In the genomic region with DNA sequence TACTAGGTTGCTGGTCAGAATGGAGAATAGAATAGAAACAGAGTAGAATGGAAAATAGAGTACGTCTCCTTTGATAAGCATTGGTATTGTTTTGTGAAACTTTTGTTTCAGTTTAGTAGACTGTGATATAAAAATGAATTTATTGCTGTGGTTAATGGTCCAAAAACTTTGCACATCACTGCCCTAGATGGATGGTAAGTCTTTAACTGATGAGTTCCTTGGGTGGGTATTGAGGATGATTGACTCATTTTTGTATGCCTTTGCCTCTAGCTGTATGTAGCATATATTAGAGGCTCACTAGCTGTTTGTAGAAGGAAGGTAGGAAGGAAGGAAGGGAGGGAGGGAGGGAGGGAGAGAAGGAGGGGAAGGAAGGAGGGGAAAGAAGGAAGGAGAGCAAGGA, we compare ENCODE assay signal across 25 cellular contexts. TPM values are rescaled to one million over a fixed set of nuclear protein-coding genes. Genes with fewer than 3 reads are reported as not detected.
DNase-seq lines count a peak whose midpoint lies in the region; ATAC-seq and TF ChIP-seq lines count a peak whose summit lies in the region.
"Had no signal": no experiment of that assay in that cellular context is flagged by ENCODE, and none has a peak within 500 bp of the region (broad histone marks: within the 10 kb centered on the region; RNA-seq: fewer than 3 reads in every experiment).

No MANE protein-coding gene starts in this region.

- no peak overlapping the region for H3K18ac ChIP-seq in mesendoderm (ENCODE audit: low read length)

- H3K27ac Mint-ChIP-seq in activated CD4-positive, alpha-beta memory T cell treated with anti-CD3 and anti-CD28 coated beads for 36 hours: peak overlapping the region; percentile 74
- no peak overlapping the region for H3K27ac Mint-ChIP-seq in activated CD4-positive, alpha-beta memory T cell treated with anti-CD3 and anti-CD28 coated beads, Interleukin-2, amount 10 ng/mL, durations not matched to agents 7 days and 5 days
- H3K27ac Mint-ChIP-seq in activated T-helper 2 cell treated with anti-CD3 and anti-CD28 coated beads, Interferon-gamma antibody, Interleukin-2, Interleukin-4, amounts not matched to agents 10 μg/mL and 5 μg/mL and 100 μg/mL, durations not matched to agents 14 hours and 24 hours and 36 hours: peak overlapping the region; percentile 69
- H3K27ac Mint-ChIP-seq in immature natural killer cell: no peak overlapping the region

- no peak overlapping the region for H3K56ac ChIP-seq in mesendoderm (ENCODE audit: low read length)

- ATAC-seq in psoas muscle (no peak), GM19395 (IDR thresholded peaks at IDR 0.05; ENCODE audit: unreplicated experiment) (no peak)
- ATAC-seq: lower lobe of right lung, sciatic nerve had no signal

- H3K36me3 ChIP-seq in psoas muscle (ENCODE audit: insufficient read depth in 1 of 2, low read depth in 1 of 2) (no peaks in the 10 kb centered on the region), mesendoderm (ENCODE audit: control insufficient read depth, insufficient read depth, low read length) (no peaks in the 10 kb centered on the region)
- H3K36me3 ChIP-seq: BE2C, breast epithelium, lower lobe of right lung, upper lobe of left lung had no signal

- H3K4me3 Mint-ChIP-seq in activated CD4-positive, alpha-beta memory T cell treated with anti-CD3 and anti-CD28 coated beads for 36 hours: no peak overlapping the region
- H3K4me3 Mint-ChIP-seq in activated CD4-positive, alpha-beta memory T cell treated with anti-CD3 and anti-CD28 coated beads, Interleukin-2, amount 10 ng/mL, durations not matched to agents 7 days and 5 days: no peak overlapping the region
- H3K4me3 Mint-ChIP-seq in activated T-helper 2 cell treated with anti-CD3 and anti-CD28 coated beads, Interferon-gamma antibody, Interleukin-2, Interleukin-4, amounts not matched to agents 10 μg/mL and 5 μg/mL and 100 μg/mL, durations not matched to agents 14 hours and 24 hours and 36 hours (ENCODE audit: low read depth): no peak overlapping the region
- no peak overlapping the region for H3K4me3 Mint-ChIP-seq in immature natural killer cell
- H3K4me3 Mint-ChIP-seq: neural crest cell had no signal

- 94 to 97% (median 94%) methylated on average over 1 of the region's 1 CpG for WGBS in psoas muscle, 3 donors
- WGBS in mesendoderm (ENCODE audit: extremely low coverage, insufficient coverage, low lambda C conversion rate): no CpG with 5 or more reads among the region's 1 CpG

- no peak overlapping the region for H3K4ac ChIP-seq in mesendoderm (ENCODE audit: low read depth, low read length)

- peaks cover 10% of the 10 kb centered on the region for H3K27me3 Mint-ChIP-seq in activated CD4-positive, alpha-beta memory T cell treated with anti-CD3 and anti-CD28 coated beads for 36 hours
- no peaks in the 10 kb centered on the region for H3K27me3 Mint-ChIP-seq in activated CD4-positive, alpha-beta memory T cell treated with anti-CD3 and anti-CD28 coated beads, Interleukin-2, amount 10 ng/mL, durations not matched to agents 7 days and 5 days
- H3K27me3 Mint-ChIP-seq in activated T-helper 2 cell treated with anti-CD3 and anti-CD28 coated beads, Interferon-gamma antibody, Interleukin-2, Interleukin-4, amounts not matched to agents 10 μg/mL and 5 μg/mL and 100 μg/mL, durations not matched to agents 14 hours and 24 hours and 36 hours (ENCODE audit: low read depth): no peaks in the 10 kb centered on the region
- peaks cover 0 to 2% (median 0%) of the 10 kb centered on the region in 3 donors for H3K27me3 Mint-ChIP-seq in immature natural killer cell (ENCODE audit: low read depth in 3 of 3)

- H2AK5ac ChIP-seq in mesendoderm (ENCODE audit: low read length): no peak overlapping the region

- H3K27ac ChIP-seq in psoas muscle (peak overlapping the region; percentile 65), mesendoderm (ENCODE audit: low read depth, low read length) (no peak overlapping the region)
- H3K27ac ChIP-seq: breast epithelium, KMS-11, lower lobe of right lung, upper lobe of left lung had no signal

- POLR2A ChIA-PET in activated CD4-positive, alpha-beta memory T cell treated with anti-CD3 and anti-CD28 coated beads for 36 hours (lab: Charles Lee): interaction anchor here (0.8 to 2.4 kb wide), 8 partner anchors 11 to 141 kb away, joined by 3 to 10 read pairs (median 5); no protein-coding TSS in a partner anchor
- POLR2A ChIA-PET in activated CD4-positive, alpha-beta memory T cell treated with anti-CD3 and anti-CD28 coated beads, Interleukin-2, amount 10 ng/mL, durations not matched to agents 7 days and 5 days (lab: Charles Lee): no interaction called here

- no peak overlapping the region for H2BK15ac ChIP-seq in mesendoderm (replicated peaks; ENCODE audit: low read depth)

- H3K9ac ChIP-seq in mesendoderm (ENCODE audit: low read length): no peak overlapping the region
- H3K9ac ChIP-seq: KMS-11 had no signal

- no peak overlapping the region for H2BK5ac ChIP-seq in mesendoderm (ENCODE audit: low read length)

- H3K79me2 ChIP-seq in mesendoderm (ENCODE audit: control insufficient read depth, insufficient read depth, low read length): no peaks in the 10 kb centered on the region

- H3K9me3 ChIP-seq in psoas muscle: no peaks in the 10 kb centered on the region
- H3K9me3 ChIP-seq: BE2C, breast epithelium, lower lobe of right lung, upper lobe of left lung had no signal

- no peak overlapping the region for H4K5ac ChIP-seq in mesendoderm (ENCODE audit: low read length)

- TF ChIP-seq CTCF in psoas muscle (IDR thresholded peaks at IDR 0.05): no peak

- H3K4me1 Mint-ChIP-seq in activated CD4-positive, alpha-beta memory T cell treated with anti-CD3 and anti-CD28 coated beads for 36 hours (ENCODE audit: low read depth): peaks cover 37% of the 10 kb centered on the region
- H3K4me1 Mint-ChIP-seq in activated CD4-positive, alpha-beta memory T cell treated with anti-CD3 and anti-CD28 coated beads, Interleukin-2, amount 10 ng/mL, durations not matched to agents 7 days and 5 days: peaks cover 20% of the 10 kb centered on the region
- H3K4me1 Mint-ChIP-seq in activated T-helper 2 cell treated with anti-CD3 and anti-CD28 coated beads, Interferon-gamma antibody, Interleukin-2, Interleukin-4, amounts not matched to agents 10 μg/mL and 5 μg/mL and 100 μg/mL, durations not matched to agents 14 hours and 24 hours and 36 hours (ENCODE audit: low read depth): peaks cover 28% of the 10 kb centered on the region
- H3K4me1 Mint-ChIP-seq in immature natural killer cell: peaks cover 0 to 2% of the 10 kb centered on the region in 2 donors

- H3K23ac ChIP-seq in mesendoderm (ENCODE audit: low read length): no peak overlapping the region

- no peak overlapping the region for H2BK120ac ChIP-seq in mesendoderm (ENCODE audit: low read depth, low read length)

- no peaks in the 10 kb centered on the region for H3K79me1 ChIP-seq in mesendoderm (ENCODE audit: low read length)

- no peaks in the 10 kb centered on the region for H3K27me3 ChIP-seq in psoas muscle (ENCODE audit: insufficient read depth in 3 of 3, low read length in 2 of 3)
- no peaks in the 10 kb centered on the region for H3K27me3 ChIP-seq in mesendoderm (ENCODE audit: insufficient read depth, low read length, poor library complexity)
- H3K27me3 ChIP-seq: BE2C, breast epithelium, upper lobe of left lung had no signal

- H3K4me1 ChIP-seq in psoas muscle (peaks cover 45% of the 10 kb centered on the region), mesendoderm (ENCODE audit: control insufficient read depth, low read depth, low read length) (no peaks in the 10 kb centered on the region)
- H3K4me1 ChIP-seq: lower lobe of right lung had no signal

- in situ Hi-C loops in ACHN (cut with HindIII; ENCODE audit: low pct_ligation_motif_present, low pct_unique_long_range_greater_than_20kb, low sequenced_read_pairs): no loop called here

- H3K9me3 Mint-ChIP-seq in activated CD4-positive, alpha-beta memory T cell treated with anti-CD3 and anti-CD28 coated beads for 36 hours: no peaks in the 10 kb centered on the region
- H3K9me3 Mint-ChIP-seq in activated CD4-positive, alpha-beta memory T cell treated with anti-CD3 and anti-CD28 coated beads, Interleukin-2, amount 10 ng/mL, durations not matched to agents 7 days and 5 days: no peaks in the 10 kb centered on the region
- no peaks in the 10 kb centered on the region for H3K9me3 Mint-ChIP-seq in activated T-helper 2 cell treated with anti-CD3 and anti-CD28 coated beads, Interferon-gamma antibody, Interleukin-2, Interleukin-4, amounts not matched to agents 10 μg/mL and 5 μg/mL and 100 μg/mL, durations not matched to agents 14 hours and 24 hours and 36 hours
- H3K9me3 Mint-ChIP-seq in immature natural killer cell: no peaks in the 10 kb centered on the region
- H3K9me3 Mint-ChIP-seq: neural crest cell had no signal

- H3K4me3 ChIP-seq in psoas muscle (no peak overlapping the region), mesendoderm (ENCODE audit: low read length) (no peak overlapping the region)
- H3K4me3 ChIP-seq: breast epithelium, lower lobe of right lung, upper lobe of left lung had no signal

- intact Hi-C loops in activated CD4-positive, alpha-beta memory T cell treated with anti-CD3 and anti-CD28 coated beads for 36 hours (cut with micrococcal nuclease): loop anchor here (1.0 kb wide), 4 partner anchors 32 to 597 kb away; no protein-coding TSS in a partner anchor
- intact Hi-C loops in activated T-helper 2 cell treated with anti-CD3 and anti-CD28 coated beads, Interferon-gamma antibody, Interleukin-2, Interleukin-4, amounts not matched to agents 10 μg/mL and 5 μg/mL and 100 μg/mL, durations not matched to agents 14 hours and 24 hours and 36 hours (cut with micrococcal nuclease): loop anchor here (2.0 kb wide), 2 partner anchors 32 to 140 kb away; no protein-coding TSS in a partner anchor
- intact Hi-C loops in psoas muscle (cut with DNase I): no loop called here

- H4K8ac ChIP-seq in mesendoderm (ENCODE audit: low read depth, low read length): no peak overlapping the region

- CTCF ChIA-PET in activated CD4-positive, alpha-beta memory T cell treated with anti-CD3 and anti-CD28 coated beads for 36 hours (lab: Charles Lee): interaction anchor here (1.1 to 2.0 kb wide), 3 partner anchors 14 to 237 kb away, joined by 3 to 6 read pairs (median 3); no protein-coding TSS in a partner anchor
- CTCF ChIA-PET in activated CD4-positive, alpha-beta memory T cell treated with anti-CD3 and anti-CD28 coated beads, Interleukin-2, amount 10 ng/mL, durations not matched to agents 7 days and 5 days (lab: Charles Lee): no interaction called here

- no peak overlapping the region for H3K4me2 ChIP-seq in mesendoderm (ENCODE audit: low read length)
- H3K4me2 ChIP-seq: KMS-11 had no signal

- H3K36me3 Mint-ChIP-seq in activated CD4-positive, alpha-beta memory T cell treated with anti-CD3 and anti-CD28 coated beads for 36 hours: no peaks in the 10 kb centered on the region
- no peaks in the 10 kb centered on the region for H3K36me3 Mint-ChIP-seq in activated CD4-positive, alpha-beta memory T cell treated with anti-CD3 and anti-CD28 coated beads, Interleukin-2, amount 10 ng/mL, durations not matched to agents 7 days and 5 days (ENCODE audit: low read depth)
- no peaks in the 10 kb centered on the region for H3K36me3 Mint-ChIP-seq in activated T-helper 2 cell treated with anti-CD3 and anti-CD28 coated beads, Interferon-gamma antibody, Interleukin-2, Interleukin-4, amounts not matched to agents 10 μg/mL and 5 μg/mL and 100 μg/mL, durations not matched to agents 14 hours and 24 hours and 36 hours (ENCODE audit: low read depth)
- H3K36me3 Mint-ChIP-seq in immature natural killer cell: peaks cover 0 to 4% (median 0%) of the 10 kb centered on the region in 3 donors

- no peak for DNase-seq in activated CD4-positive, alpha-beta memory T cell treated with anti-CD3 and anti-CD28 coated beads for 36 hours
- DNase-seq in activated CD4-positive, alpha-beta memory T cell treated with anti-CD3 and anti-CD28 coated beads, Interleukin-2, amount 10 ng/mL, durations not matched to agents 7 days and 5 days: no peak
- DNase-seq in ACHN (peak; percentile 14), psoas muscle (no peak), immature natural killer cell (no peak), mesendoderm (no peak)
- DNase-seq in activated T-helper 2 cell treated with anti-CD3 and anti-CD28 coated beads, Interferon-gamma antibody, Interleukin-2, Interleukin-4, amounts not matched to agents 10 μg/mL and 5 μg/mL and 100 μg/mL, durations not matched to agents 14 hours and 24 hours and 36 hours (ENCODE audit: low spot score): no peak
- DNase-seq: activated effector memory CD4-positive, alpha-beta T cell treated with Interleukin-2 at 50 U/mL for 16 hours; amygdala; DMS79 treated with DMSO at 0.1 percent for 48 hours; effector CD8-positive, alpha-beta T cell; foreskin fibroblast; lower lobe of right lung; NCI-H1436; NCI-H2107; posterior cingulate gyrus; SHP77; T-helper 9 cell; upper lobe of left lung had no signal

RNA-seq across cellular contexts. Expression of gene ZDHHC14, which starts 48.3 kb away (rescaled TPM):
- 1 to 10 TPM; 1.4 to 2.0 TPM for total RNA-seq in activated CD4-positive, alpha-beta memory T cell treated with anti-CD3 and anti-CD28 coated beads for 36 hours
- total RNA-seq in activated CD4-positive, alpha-beta memory T cell treated with anti-CD3 and anti-CD28 coated beads, Interleukin-2, amount 10 ng/mL, durations not matched to agents 7 days and 5 days: 1 to 10 TPM; 8.1 to 8.7 TPM
- total RNA-seq in activated T-helper 2 cell treated with anti-CD3 and anti-CD28 coated beads, Interferon-gamma antibody, Interleukin-2, Interleukin-4, amounts not matched to agents 10 μg/mL and 5 μg/mL and 100 μg/mL, durations not matched to agents 14 hours and 24 hours and 36 hours: 7.8 and 8.4 TPM in 2 replicates
- 10 to 100 TPM in 1 of 4 donors, 1 to 10 TPM in 3; 4.0 to 14.6 (median 4.7) TPM for total RNA-seq in psoas muscle
- polyA plus RNA-seq in psoas muscle: 1 to 10 TPM; 2.5 to 5.0 (median 4.0) TPM
- polyA plus RNA-seq in immature natural killer cell: 1 to 10 TPM; 3.1 to 4.2 (median 3.4) TPM
- polyA plus RNA-seq in mesendoderm (2013, experiment 1 of 2): 4.0 TPM
- 3.9 TPM for polyA plus RNA-seq in mesendoderm (2013, experiment 2 of 2)

Comparison
In these comparisons a context has a peak if more than half of its experiments do, and no peak if none do; other contexts are left out.
1. H3K27ac Mint-ChIP-seq: peak in activated CD4-positive, alpha-beta memory T cell treated with anti-CD3 and anti-CD28 coated beads for 36 hours (single experiment) and activated T-helper 2 cell treated with anti-CD3 and anti-CD28 coated beads, Interferon-gamma antibody, Interleukin-2, Interleukin-4, amounts not matched to agents 10 μg/mL and 5 μg/mL and 100 μg/mL, durations not matched to agents 14 hours and 24 hours and 36 hours (single experiment); none in activated CD4-positive, alpha-beta memory T cell treated with anti-CD3 and anti-CD28 coated beads, Interleukin-2, amount 10 ng/mL, durations not matched to agents 7 days and 5 days (single experiment) and immature natural killer cell (0 of 6).
2. intact Hi-C loops: an anchor here in activated CD4-positive, alpha-beta memory T cell treated with anti-CD3 and anti-CD28 coated beads for 36 hours (1.0 kb wide) and activated T-helper 2 cell treated with anti-CD3 and anti-CD28 coated beads, Interferon-gamma antibody, Interleukin-2, Interleukin-4, amounts not matched to agents 10 μg/mL and 5 μg/mL and 100 μg/mL, durations not matched to agents 14 hours and 24 hours and 36 hours (2.0 kb wide); none called in psoas muscle.